ENCODE assay signal across 9 cellular contexts in the genomic region with DNA sequence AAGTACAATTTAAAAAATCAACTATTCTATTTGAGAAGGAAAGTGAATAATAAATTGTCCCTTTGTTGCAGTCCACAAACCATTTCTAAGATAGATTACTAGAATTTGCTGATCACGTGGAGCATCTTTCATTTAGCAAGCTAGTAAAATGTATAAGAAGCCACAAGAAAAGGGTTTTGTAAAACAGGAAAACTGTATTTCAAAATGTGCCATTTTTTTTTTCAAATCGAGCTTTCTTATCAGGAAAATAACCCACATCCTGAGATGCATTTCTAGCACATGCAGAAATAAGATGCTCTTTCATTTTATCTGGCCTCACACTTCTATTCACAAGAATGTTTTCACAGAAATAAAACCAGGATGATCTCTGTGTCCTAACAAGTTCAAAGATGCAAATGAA. TPM values are rescaled to one million over a fixed set of nuclear protein-coding genes. Genes with fewer than 3 reads are reported as not detected.
"Had no signal": no experiment of that assay in that cellular context is flagged by ENCODE, and none has a peak within 500 bp of the region (broad histone marks: within the 10 kb centered on the region; RNA-seq: fewer than 3 reads in every experiment).

No MANE protein-coding gene starts in this region.

- ATAC-seq: GM12878 had no signal

- H3K4me3 ChIP-seq: GM12878 had no signal

- DNase-seq: GDM1, GF-D8 had no signal

- FAIRE-seq: G401.6, GM12878, GM12891, GM12892, GM18507, GM19239 had no signal

RNA-seq across cellular contexts. Expression of a gene that starts 3.2 kb away (rescaled TPM):
- total RNA-seq: G401, GM12878 had no signal
- polyA plus RNA-seq: GM12878 had no signal

RNA-seq across cellular contexts. Expression of a gene that starts 6.0 kb away (rescaled TPM):
- total RNA-seq: G401 had no signal

RNA-seq across cellular contexts. Expression of a gene that starts 38.6 kb away (rescaled TPM):
- total RNA-seq: G401, GM12878 had no signal
- polyA plus RNA-seq: GM12878 had no signal

RNA-seq across cellular contexts. Expression of a gene that starts 48.4 kb away (rescaled TPM):
- total RNA-seq: G401, GM12878 had no signal
